Comparison of ENCODE assay signal across 23 cellular contexts in genomic region chr2:165718811-165719210, GRCh38.
DNase-seq lines count a peak whose midpoint lies in the region; ATAC-seq and TF ChIP-seq lines count a peak whose summit lies in the region.
"Had no signal": no experiment of that assay in that cellular context is flagged by ENCODE, and none has a peak within 500 bp of the region (broad histone marks: within the 10 kb centered on the region; RNA-seq: fewer than 3 reads in every experiment).

No MANE protein-coding gene starts in this region.

- no peak for TF ChIP-seq CTCF in nephron progenitor cell (IDR thresholded peaks at IDR 0.05)

- H3K27ac ChIP-seq in caudate nucleus (ENCODE audit: low read depth, low read length), result peak overlapping the region; percentile 62
- H3K27ac ChIP-seq: SK-N-MC had no signal

- no peak for ATAC-seq in GM18511 (IDR thresholded peaks at IDR 0.05; ENCODE audit: unreplicated experiment)
- no peak for ATAC-seq in GM18519 (IDR thresholded peaks at IDR 0.05; ENCODE audit: low FRiP score, unreplicated experiment)
- no peak for ATAC-seq in esophagus mucosa

- peak overlapping the region; percentile 47 for H3K27ac Mint-ChIP-seq in nephron progenitor cell
- H3K27ac Mint-ChIP-seq: B cell; CD4-positive, CD25-positive, alpha-beta regulatory T cell; H9; IgD-negative memory B cell had no signal

- H3K27me3 Mint-ChIP-seq in nephron progenitor cell (ENCODE audit: low read depth, poor library complexity), result peaks cover 4% of the 10 kb centered on the region

- peak; percentile 18 for DNase-seq in NCI-H748 (lab: John Stamatoyannopoulos, UW; ENCODE audit: unreplicated experiment)
- no peak for DNase-seq in NCI-H748 treated with DMSO at 0.1 percent for 48 hours (lab: John Stamatoyannopoulos, UW)
- DNase-seq in caudate nucleus (lab: John Stamatoyannopoulos, UW), result peak in 25 of 61 donors; percentile 0 to 90 (median 17)
- DNase-seq in nephron progenitor cell, result no peak
- no peak for DNase-seq in activated T-cell treated with anti-CD3 and anti-CD28 coated beads for 4 hours
- DNase-seq: 8988T; Caco-2; CD4-positive, CD25-positive, alpha-beta regulatory T cell; DMS53; H9; Karpas-422; NCI-H146; NCI-H2029 treated with DMSO at 0.1 percent for 48 hours; NCI-H446 treated with DMSO at 0.1 percent for 48 hours; NCI-H69; OCI-M1; Right ventricle myocardium superior had no signal

- no peaks in the 10 kb centered on the region for H3K9me3 Mint-ChIP-seq in nephron progenitor cell
- H3K9me3 Mint-ChIP-seq: CD4-positive, CD25-positive, alpha-beta regulatory T cell; IgD-negative memory B cell had no signal

- H3K36me3 Mint-ChIP-seq in nephron progenitor cell (ENCODE audit: low read depth), result no peaks in the 10 kb centered on the region
- H3K36me3 Mint-ChIP-seq: CD4-positive, CD25-positive, alpha-beta regulatory T cell; IgD-negative memory B cell had no signal

- H3K4me1 Mint-ChIP-seq in nephron progenitor cell, result no peaks in the 10 kb centered on the region
- H3K4me1 Mint-ChIP-seq: B cell; CD4-positive, CD25-positive, alpha-beta regulatory T cell had no signal

- no peak overlapping the region for H3K4me3 Mint-ChIP-seq in nephron progenitor cell
- H3K4me3 Mint-ChIP-seq: B cell; CD4-positive, CD25-positive, alpha-beta regulatory T cell; H9; IgD-negative memory B cell had no signal
